30 cellular contexts compared by ENCODE assay signal in genomic region chr12:94807951-94808350, GRCh38.
"Had no signal": no experiment of that assay in that cellular context is flagged by ENCODE, and none has a peak within 500 bp of the region (broad histone marks: within the 10 kb centered on the region; RNA-seq: fewer than 3 reads in every experiment).

No MANE protein-coding gene starts in this region.

- H3K4me3 ChIP-seq: adrenal gland, body of pancreas, coronary artery, dorsolateral prefrontal cortex, esophagus muscularis mucosa, gastroesophageal sphincter, heart right ventricle had no signal

- ATAC-seq: activated naive CD8-positive, alpha-beta T cell treated with anti-CD3 and anti-CD28 coated beads, Interleukin-2, amount 50 U/mL, for 24 hours; activated T-helper 17 cell treated with anti-CD3 and anti-CD28 coated beads, Interleukin-2, amount 50 U/mL, for 72 hours; body of pancreas; gastroesophageal sphincter; heart right ventricle; T-helper 17 cell had no signal

- DNase-seq: activated CD4-positive, alpha-beta memory T cell treated with anti-CD3 and anti-CD28 coated beads, Interleukin-2, amount 10 ng/mL, durations not matched to agents 7 days and 5 days; activated CD4-positive, alpha-beta T cell treated with anti-CD3 and anti-CD28 coated beads for 1 hour; activated CD4-positive, alpha-beta T cell treated with anti-CD3 and anti-CD28 coated beads for 4 hours; activated CD4-positive, alpha-beta T cell treated with anti-CD3 and anti-CD28 coated beads, Interleukin-2, amount 10 ng/mL, durations not matched to agents 7 days and 5 days; activated CD4-positive, alpha-beta T cell treated with anti-CD3 and anti-CD28 coated beads, Interleukin-2, amount 50 U/mL, for 4 hours; activated CD8-positive, alpha-beta memory T cell treated with anti-CD3 and anti-CD28 coated beads, Interleukin-2, amount 50 U/mL, for 48 hours; activated effector memory CD4-positive, alpha-beta T cell treated with Interleukin-2 at 50 U/mL for 16 hours; activated naive CD4-positive, alpha-beta T cell treated with anti-CD3 and anti-CD28 coated beads for 36 hours; activated naive CD8-positive, alpha-beta T cell treated with anti-CD3 and anti-CD28 coated beads for 36 hours; activated naive CD8-positive, alpha-beta T cell treated with anti-CD3 and anti-CD28 coated beads, Interleukin-2, amount 50 U/mL, for 24 hours; activated T-cell treated with anti-CD3 and anti-CD28 coated beads for 4 hours; activated T-cell treated with anti-CD3 and anti-CD28 coated beads, Interleukin-2, amount 50 U/mL, for 24 hours; adrenal gland; amygdala; aorta; body of pancreas; dorsolateral prefrontal cortex; effector memory CD4-positive, alpha-beta T cell; endodermal cell; erythroblast; foreskin melanocyte; heart right ventricle; SW 1271; T-helper 1 cell; T-helper 17 cell; T1000 had no signal

- H3K27me3 ChIP-seq: adrenal gland, body of pancreas, dorsolateral prefrontal cortex, esophagus muscularis mucosa, gastroesophageal sphincter had no signal

- H3K27ac ChIP-seq: adrenal gland, body of pancreas, coronary artery, dorsolateral prefrontal cortex, esophagus muscularis mucosa, gastroesophageal sphincter, heart right ventricle had no signal

- H3K36me3 ChIP-seq: adrenal gland, esophagus muscularis mucosa, gastroesophageal sphincter, heart right ventricle had no signal

- H3K4me1 ChIP-seq: adrenal gland, body of pancreas, gastroesophageal sphincter had no signal
